In genomic region chr13:20489185-20489820, GRCh38 we compare ENCODE assay signal across 1 cellular context.
TF ChIP-seq lines count a peak whose summit lies in the region.

No MANE protein-coding gene starts in this region.

TF ChIP-seq in K562, 482 proteins besides CTCF, POLR2A, EP300 and RAD21 (continued from another document):
- TF ChIP-seq HSF4 (CRISPR knock-in tag; IDR thresholded peaks at IDR 0.05; ENCODE audit: borderline replicate concordance) = no peak
TF ChIP-seq in K562: peak in this region for 3.
